In genomic region chr3:23944007-23944760, GRCh38 we compare ENCODE assay signal across 8 cellular contexts. TPM values are rescaled to one million over a fixed set of nuclear protein-coding genes. Genes with fewer than 3 reads are reported as not detected.
DNase-seq lines count a peak whose midpoint lies in the region; ATAC-seq and TF ChIP-seq lines count a peak whose summit lies in the region.

No MANE protein-coding gene starts in this region.

- DNase-seq in heart right ventricle (no peak), Right ventricle myocardium inferior (ENCODE audit: missing footprints) (no peak), astrocyte of the spinal cord (ENCODE audit: low read depth, low spot score) (no peak), medulla oblongata (ENCODE audit: extremely low spot score) (peak; percentile 37), aorta (no peak)
- no peak for DNase-seq in stimulated activated CD4-positive, alpha-beta T cell treated with anti-CD3 and anti-CD28 coated beads, Interleukin-2, amount 100 ng/mL, for 24 hours

- H3K4me3 ChIP-seq in heart right ventricle, result peak overlapping the region; percentile 55 to 96 (median 74)
- peak overlapping the region; percentile 72 for H3K4me3 ChIP-seq in astrocyte of the spinal cord (ENCODE audit: low read depth, low read length)
- H3K4me3 ChIP-seq in aorta (ENCODE audit: low read length in 2 of 2), result peak overlapping the region; percentile 90 to 99

- H3K4me1 ChIP-seq in heart right ventricle (peaks cover 15 to 37% (median 34%) of the 10 kb centered on the region in 9 donors), aorta (ENCODE audit: control insufficient read depth in 1 of 2, insufficient read depth in 2 of 2, low read length in 2 of 2) (no peaks in the 10 kb centered on the region)

- H3K9me3 ChIP-seq in heart right ventricle (no peaks in the 10 kb centered on the region), aorta (ENCODE audit: control insufficient read depth, low read length) (no peaks in the 10 kb centered on the region)

- 11 to 13% methylated on average over 13 of the region's 13 CpGs for WGBS in heart right ventricle, 2 donors
- WGBS in aorta, 2 donors, result 16 to 17% methylated on average over 13 of the region's 13 CpGs

- peak overlapping the region in 9 of 10 donors; percentile 87 to 100 (median 97) for H3K27ac ChIP-seq in heart right ventricle
- H3K27ac ChIP-seq in aorta (ENCODE audit: low read depth in 1 of 2, low read length in 2 of 2), result no peak overlapping the region

- in situ Hi-C loops in astrocyte of the spinal cord (cut with HindIII; ENCODE audit: low sequenced_read_pairs), result no loop called here

- H3K36me3 ChIP-seq in heart right ventricle (peaks cover 0 to 5% (median 0%) of the 10 kb centered on the region in 9 donors), aorta (ENCODE audit: control insufficient read depth in 1 of 2, insufficient read depth in 2 of 2, low read length in 1 of 2) (no peaks in the 10 kb centered on the region)

- intact Hi-C loops in heart right ventricle (cut with DNase I) (loop anchor here in 4 of 10 donors (2.0 kb wide), 1 partner anchor 27 kb away; the partner anchor contains the start of genes NKIRAS1 (in 4 of the 4) and RPL15 (in 4 of the 4)), Right ventricle myocardium inferior (cut with DNase I) (loop anchor here (10.0 kb wide), 1 partner anchor 739 kb away; the partner anchor contains the start of gene UBE2E2), aorta (cut with DNase I) (no loop called here)

- no peak for ATAC-seq in heart right ventricle
- no peak for ATAC-seq in Right ventricle myocardium inferior
- ATAC-seq in aorta (ENCODE audit: low FRiP score), result no peak
- ATAC-seq in GM21528 (IDR thresholded peaks at IDR 0.05; ENCODE audit: low FRiP score, unreplicated experiment), result no peak
- ATAC-seq in GM21447 (IDR thresholded peaks at IDR 0.05; ENCODE audit: unreplicated experiment), result no peak

- no peak for TF ChIP-seq CTCF in heart right ventricle (IDR thresholded peaks at IDR 0.05)
- no peak for TF ChIP-seq CTCF in astrocyte of the spinal cord (IDR thresholded peaks at IDR 0.05; ENCODE audit: low read depth, low read length)

- H3K27me3 ChIP-seq in heart right ventricle, result no peaks in the 10 kb centered on the region
- H3K27me3 ChIP-seq in aorta (ENCODE audit: control insufficient read depth in 1 of 2, insufficient read depth in 2 of 2, low read length in 1 of 2), result no peaks in the 10 kb centered on the region

RNA-seq across cellular contexts. Expression of gene NR1D2, which starts 0.9 kb away (rescaled TPM):
- total RNA-seq in heart right ventricle, result 10 to 100 TPM; 12.4 to 54.7 (median 36.2) TPM
- polyA plus RNA-seq in heart right ventricle, result 1 to 10 TPM; 2.8 to 8.3 TPM
- 44.5 TPM for total RNA-seq in Right ventricle myocardium inferior
- total RNA-seq in aorta, result 10 to 100 TPM; 26.9 to 61.1 TPM
- polyA plus RNA-seq in aorta, result 10 to 100 TPM; 16.3 to 18.4 TPM

RNA-seq across cellular contexts. Expression of gene RPL15, which starts 27.3 kb away (rescaled TPM):
- total RNA-seq in heart right ventricle (1,000 to 10,000 TPM in 2 of 10 donors, 100 to 1,000 TPM in 8; 869 to 1,215 (median 928) TPM), Right ventricle myocardium inferior (1,001 TPM), aorta (1,000 to 10,000 TPM; 1,314 to 1,433 TPM)
- polyA plus RNA-seq in heart right ventricle (1,000 to 10,000 TPM; 1,101 to 3,225 TPM), aorta (1,000 to 10,000 TPM; 3,412 to 5,106 TPM)

RNA-seq across cellular contexts. Expression of gene NKIRAS1, which starts 27.4 kb away (rescaled TPM):
- total RNA-seq in heart right ventricle, result 10 to 100 TPM; 15.2 to 24.2 (median 20.3) TPM
- 10 to 100 TPM in 1 of 2 donors, 1 to 10 TPM in 1; 9.4 to 12.0 TPM for polyA plus RNA-seq in heart right ventricle
- 20.3 TPM for total RNA-seq in Right ventricle myocardium inferior
- 10 to 100 TPM; 10.9 to 11.9 TPM for total RNA-seq in aorta
- polyA plus RNA-seq in aorta, result 10 to 100 TPM; 14.8 to 17.8 TPM

Comparison
In these comparisons a context has a peak if more than half of its experiments do, and no peak if none do; other contexts are left out.
1. H3K27ac ChIP-seq: peak in heart right ventricle (9 of 10); none in aorta (0 of 2).
2. Peak in every context shown above with its lines, with median percentiles within 50 percentile points of each other: H3K4me3 ChIP-seq.